Comparison of ENCODE assay signal across 2 cellular contexts in genomic region chr16:68508641-68509240, GRCh38.
TF ChIP-seq lines count a peak whose summit lies in the region.

No MANE protein-coding gene starts in this region.

TF ChIP-seq in SK-N-SH, 30 proteins besides CTCF, POLR2A, EP300 and RAD21:
- TF ChIP-seq IRF3 (IDR thresholded peaks at IDR 0.05; ENCODE audit: low read depth, low read length) (no peak), GATA2 (CRISPR knock-in tag; IDR thresholded peaks at IDR 0.05) (no peak)
TF ChIP-seq in SK-N-SH: peak in this region for 0.

TF ChIP-seq in SK-N-SH treated with all-trans-retinoic acid at 6 μM for 48 hours, 23 proteins besides CTCF, POLR2A, EP300 and RAD21 (continued from another document):
- TF ChIP-seq, protein P1, sequence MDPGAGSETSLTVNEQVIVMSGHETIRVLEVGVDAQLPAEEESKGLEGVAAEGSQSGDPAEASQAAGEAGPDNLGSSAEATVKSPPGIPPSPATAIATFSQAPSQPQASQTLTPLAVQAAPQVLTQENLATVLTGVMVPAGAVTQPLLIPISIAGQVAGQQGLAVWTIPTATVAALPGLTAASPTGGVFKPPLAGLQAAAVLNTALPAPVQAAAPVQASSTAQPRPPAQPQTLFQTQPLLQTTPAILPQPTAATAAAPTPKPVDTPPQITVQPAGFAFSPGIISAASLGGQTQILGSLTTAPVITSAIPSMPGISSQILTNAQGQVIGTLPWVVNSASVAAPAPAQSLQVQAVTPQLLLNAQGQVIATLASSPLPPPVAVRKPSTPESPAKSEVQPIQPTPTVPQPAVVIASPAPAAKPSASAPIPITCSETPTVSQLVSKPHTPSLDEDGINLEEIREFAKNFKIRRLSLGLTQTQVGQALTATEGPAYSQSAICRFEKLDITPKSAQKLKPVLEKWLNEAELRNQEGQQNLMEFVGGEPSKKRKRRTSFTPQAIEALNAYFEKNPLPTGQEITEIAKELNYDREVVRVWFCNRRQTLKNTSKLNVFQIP (CRISPR knock-in tag; IDR thresholded peaks at IDR 0.05; ENCODE audit: borderline replicate concordance, low read depth), result no peak
- TF ChIP-seq CREB5 (CRISPR knock-in tag; IDR thresholded peaks at IDR 0.05; ENCODE audit: low read depth) (no peak), PPARA (CRISPR knock-in tag; IDR thresholded peaks at IDR 0.05; ENCODE audit: borderline replicate concordance) (no peak), SNAI2 (CRISPR knock-in tag; IDR thresholded peaks at IDR 0.05) (no peak), OSR1 (CRISPR knock-in tag; IDR thresholded peaks at IDR 0.05) (no peak), CSDC2 (CRISPR knock-in tag; IDR thresholded peaks at IDR 0.05) (no peak), GLIS3 (CRISPR knock-in tag; IDR thresholded peaks at IDR 0.05) (no peak), ZC3H10 (CRISPR knock-in tag; IDR thresholded peaks at IDR 0.05) (no peak), ARNTL (CRISPR knock-in tag; IDR thresholded peaks at IDR 0.05; ENCODE audit: borderline replicate concordance, low read depth) (no peak), ZNF565 (CRISPR knock-in tag; conservative IDR thresholded peaks at IDR 0.05; ENCODE audit: low read depth) (no peak), CSRNP3 (CRISPR knock-in tag; IDR thresholded peaks at IDR 0.05) (no peak), ESRRG (CRISPR knock-in tag; IDR thresholded peaks at IDR 0.05) (no peak), ISL1 (CRISPR knock-in tag; IDR thresholded peaks at IDR 0.05) (no peak), RARB (CRISPR knock-in tag; IDR thresholded peaks at IDR 0.05) (no peak)
- TF ChIP-seq, protein P2, sequence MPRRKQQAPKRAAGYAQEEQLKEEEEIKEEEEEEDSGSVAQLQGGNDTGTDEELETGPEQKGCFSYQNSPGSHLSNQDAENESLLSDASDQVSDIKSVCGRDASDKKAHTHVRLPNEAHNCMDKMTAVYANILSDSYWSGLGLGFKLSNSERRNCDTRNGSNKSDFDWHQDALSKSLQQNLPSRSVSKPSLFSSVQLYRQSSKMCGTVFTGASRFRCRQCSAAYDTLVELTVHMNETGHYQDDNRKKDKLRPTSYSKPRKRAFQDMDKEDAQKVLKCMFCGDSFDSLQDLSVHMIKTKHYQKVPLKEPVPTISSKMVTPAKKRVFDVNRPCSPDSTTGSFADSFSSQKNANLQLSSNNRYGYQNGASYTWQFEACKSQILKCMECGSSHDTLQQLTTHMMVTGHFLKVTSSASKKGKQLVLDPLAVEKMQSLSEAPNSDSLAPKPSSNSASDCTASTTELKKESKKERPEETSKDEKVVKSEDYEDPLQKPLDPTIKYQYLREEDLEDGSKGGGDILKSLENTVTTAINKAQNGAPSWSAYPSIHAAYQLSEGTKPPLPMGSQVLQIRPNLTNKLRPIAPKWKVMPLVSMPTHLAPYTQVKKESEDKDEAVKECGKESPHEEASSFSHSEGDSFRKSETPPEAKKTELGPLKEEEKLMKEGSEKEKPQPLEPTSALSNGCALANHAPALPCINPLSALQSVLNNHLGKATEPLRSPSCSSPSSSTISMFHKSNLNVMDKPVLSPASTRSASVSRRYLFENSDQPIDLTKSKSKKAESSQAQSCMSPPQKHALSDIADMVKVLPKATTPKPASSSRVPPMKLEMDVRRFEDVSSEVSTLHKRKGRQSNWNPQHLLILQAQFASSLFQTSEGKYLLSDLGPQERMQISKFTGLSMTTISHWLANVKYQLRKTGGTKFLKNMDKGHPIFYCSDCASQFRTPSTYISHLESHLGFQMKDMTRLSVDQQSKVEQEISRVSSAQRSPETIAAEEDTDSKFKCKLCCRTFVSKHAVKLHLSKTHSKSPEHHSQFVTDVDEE (CRISPR knock-in tag; IDR thresholded peaks at IDR 0.05), result no peak
